Comparison of ENCODE assay signal across 8 cellular contexts in the genomic region with DNA sequence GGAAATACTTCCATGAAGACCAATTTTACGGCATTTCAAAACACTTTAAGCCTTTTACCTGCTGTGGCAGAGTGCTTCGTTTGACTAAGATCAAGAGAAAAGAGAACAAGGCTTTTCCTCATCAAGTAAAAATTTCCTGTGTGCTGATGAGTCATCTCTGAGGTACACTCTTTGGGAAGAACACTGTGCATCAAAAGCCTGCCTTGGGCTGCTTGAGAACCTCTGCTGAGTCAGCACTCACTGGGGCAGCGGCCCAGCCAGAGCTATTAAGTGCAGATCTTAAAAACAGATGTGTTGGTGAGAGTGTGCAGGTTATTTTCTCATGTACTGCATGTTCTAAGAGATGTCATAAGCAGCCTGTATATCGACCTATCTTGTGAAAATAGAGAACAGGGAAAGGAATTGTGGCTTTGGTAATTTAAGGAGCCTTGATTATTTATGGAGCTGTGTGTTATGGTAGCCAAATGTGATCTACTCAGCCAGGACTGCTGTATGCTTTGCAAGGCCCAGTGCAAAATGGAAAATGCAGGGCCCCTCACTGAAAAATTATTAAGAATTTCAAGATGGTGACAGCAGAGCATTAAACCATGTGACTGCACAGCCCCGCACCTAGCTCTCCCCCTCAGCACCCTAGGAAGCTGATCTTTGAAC.
DNase-seq lines count a peak whose midpoint lies in the region; ATAC-seq, FAIRE-seq and TF ChIP-seq lines count a peak whose summit lies in the region.

No MANE protein-coding gene starts in this region.

- H3K36me3 ChIP-seq in NT2/D1 (ENCODE audit: insufficient read depth, insufficient read length, low read length) = no peaks in the 10 kb centered on the region

- no peak for DNase-seq in activated CD8-positive, alpha-beta memory T cell treated with anti-CD3 and anti-CD28 coated beads, Interleukin-2, amount 10 ng/mL, durations not matched to agents 7 days and 5 days
- no peak for DNase-seq in activated CD8-positive, alpha-beta memory T cell treated with anti-CD3 and anti-CD28 coated beads for 24 hours
- DNase-seq in NT2/D1 (ENCODE audit: low read depth, low spot score) (peak; percentile 39), cardiac fibroblast (ENCODE audit: low read depth in 2 of 2) (peak; percentile 91 to 97), lung microvascular endothelial cell (ENCODE audit: low read depth in 2 of 2) (peak; percentile 27 to 89), urothelium cell line (ENCODE audit: low spot score) (peak; percentile 87), OCI-M2 (lab: John Stamatoyannopoulos, UW; ENCODE audit: unreplicated experiment) (no peak)

- H3K36me3 Mint-ChIP-seq in activated CD8-positive, alpha-beta memory T cell treated with anti-CD3 and anti-CD28 coated beads, Interleukin-2, amount 10 ng/mL, durations not matched to agents 7 days and 5 days = no peaks in the 10 kb centered on the region

- no peak overlapping the region for H3K4me3 ChIP-seq in NT2/D1 (ENCODE audit: insufficient read length, low read depth)
- H3K4me3 ChIP-seq in cardiac fibroblast (replicated peaks in 1 of 2; ENCODE audit: low read depth in 2 of 2, low read length in 2 of 2) = peak overlapping the region in 1 of 2 donors; percentile 22

- H3K4me1 Mint-ChIP-seq in activated CD8-positive, alpha-beta memory T cell treated with anti-CD3 and anti-CD28 coated beads, Interleukin-2, amount 10 ng/mL, durations not matched to agents 7 days and 5 days = peaks cover 25% of the 10 kb centered on the region

- no peak for TF ChIP-seq CTCF in cardiac fibroblast (IDR thresholded peaks at IDR 0.05; ENCODE audit: low read depth, low read length)

- H3K27me3 ChIP-seq in NT2/D1 (ENCODE audit: insufficient read depth, insufficient read length) = no peaks in the 10 kb centered on the region

- no peaks in the 10 kb centered on the region for H3K9me3 ChIP-seq in NT2/D1 (ENCODE audit: insufficient read depth, low read length)

- CTCF ChIA-PET in activated CD8-positive, alpha-beta memory T cell treated with anti-CD3 and anti-CD28 coated beads, Interleukin-2, amount 10 ng/mL, durations not matched to agents 7 days and 5 days (lab: Charles Lee) = interaction anchor here (0.8 to 4.9 kb wide), 11 partner anchors 11 to 520 kb away, joined by 3 to 39 read pairs (median 5); no protein-coding TSS in a partner anchor

- no peaks in the 10 kb centered on the region for H3K9me3 Mint-ChIP-seq in activated CD8-positive, alpha-beta memory T cell treated with anti-CD3 and anti-CD28 coated beads, Interleukin-2, amount 10 ng/mL, durations not matched to agents 7 days and 5 days (ENCODE audit: low read depth)

- H3K4me3 Mint-ChIP-seq in activated CD8-positive, alpha-beta memory T cell treated with anti-CD3 and anti-CD28 coated beads, Interleukin-2, amount 10 ng/mL, durations not matched to agents 7 days and 5 days = no peak overlapping the region

- H3K9ac ChIP-seq in NT2/D1 (ENCODE audit: insufficient read length, low read depth) = peak overlapping the region; percentile 25

- FAIRE-seq in urothelium cell line (lab: Jason Lieb, UNC) = no peak

- no peaks in the 10 kb centered on the region for H3K4me1 ChIP-seq in NT2/D1 (ENCODE audit: insufficient read depth, insufficient read length)

- ATAC-seq in activated CD8-positive, alpha-beta memory T cell treated with anti-CD3 and anti-CD28 coated beads, Interleukin-2, amount 10 ng/mL, durations not matched to agents 7 days and 5 days = no peak
- ATAC-seq in GM18498 (IDR thresholded peaks at IDR 0.05; ENCODE audit: unreplicated experiment) = no peak

- H3K27me3 Mint-ChIP-seq in activated CD8-positive, alpha-beta memory T cell treated with anti-CD3 and anti-CD28 coated beads, Interleukin-2, amount 10 ng/mL, durations not matched to agents 7 days and 5 days = no peaks in the 10 kb centered on the region

- H3K27ac Mint-ChIP-seq in activated CD8-positive, alpha-beta memory T cell treated with anti-CD3 and anti-CD28 coated beads, Interleukin-2, amount 10 ng/mL, durations not matched to agents 7 days and 5 days = peak overlapping the region; percentile 39

Comparison
In these comparisons a context has a peak if more than half of its experiments do, and no peak if none do; other contexts are left out.
1. DNase-seq: peak in NT2/D1 (single experiment), cardiac fibroblast (2 of 2), lung microvascular endothelial cell (2 of 2) and urothelium cell line (single experiment); none in activated CD8-positive, alpha-beta memory T cell treated with anti-CD3 and anti-CD28 coated beads, Interleukin-2, amount 10 ng/mL, durations not matched to agents 7 days and 5 days (single experiment), activated CD8-positive, alpha-beta memory T cell treated with anti-CD3 and anti-CD28 coated beads for 24 hours (single experiment) and OCI-M2 (single experiment).